Comparison of ENCODE assay signal across 16 cellular contexts in genomic region chr15:59366368-59367021, GRCh38. TPM values are rescaled to one million over a fixed set of nuclear protein-coding genes. Genes with fewer than 3 reads are reported as not detected.
A peak's percentile ranks its signal among the peaks of the same experiment; 100 is the strongest.
DNase-seq lines count a peak whose midpoint lies in the region; ATAC-seq and TF ChIP-seq lines count a peak whose summit lies in the region.
"Had no signal": no experiment of that assay in that cellular context is flagged by ENCODE, and none has a peak within 500 bp of the region (broad histone marks: within the 10 kb centered on the region; RNA-seq: fewer than 3 reads in every experiment).

No MANE protein-coding gene starts in this region.

- H3K4me3 ChIP-seq in right atrium auricular region: no peak overlapping the region
- no peak overlapping the region for H3K4me3 ChIP-seq in gastroesophageal sphincter
- H3K4me3 ChIP-seq in aorta (ENCODE audit: low read length in 2 of 2): no peak overlapping the region

- no peak for ATAC-seq in left cardiac atrium
- ATAC-seq in gastroesophageal sphincter: peak; percentile 48
- ATAC-seq in HG03469 (IDR thresholded peaks at IDR 0.05; ENCODE audit: unreplicated experiment): no peak
- ATAC-seq in aorta (ENCODE audit: low FRiP score): no peak
- no peak for ATAC-seq in GM21528 (IDR thresholded peaks at IDR 0.05; ENCODE audit: low FRiP score, unreplicated experiment)
- ATAC-seq in HG03521 (IDR thresholded peaks at IDR 0.05; ENCODE audit: unreplicated experiment): no peak
- ATAC-seq: effector memory CD8-positive, alpha-beta T cell; Panc1 had no signal

- no peak for TF ChIP-seq POLR2A in gastroesophageal sphincter (IDR thresholded peaks at IDR 0.05)

- TF ChIP-seq EP300 in gastroesophageal sphincter (IDR thresholded peaks at IDR 0.05): no peak

- no peaks in the 10 kb centered on the region for H3K9me3 ChIP-seq in right atrium auricular region
- no peaks in the 10 kb centered on the region for H3K9me3 ChIP-seq in gastroesophageal sphincter
- no peaks in the 10 kb centered on the region for H3K9me3 ChIP-seq in aorta (ENCODE audit: control insufficient read depth, low read length)

- TF ChIP-seq CTCF in right atrium auricular region (IDR thresholded peaks at IDR 0.05): no peak
- no peak for TF ChIP-seq CTCF in gastroesophageal sphincter (IDR thresholded peaks at IDR 0.05)

- H3K36me3 ChIP-seq in right atrium auricular region (no peaks in the 10 kb centered on the region), gastroesophageal sphincter (no peaks in the 10 kb centered on the region), aorta (ENCODE audit: control insufficient read depth in 1 of 2, insufficient read depth in 2 of 2, low read length in 1 of 2) (no peaks in the 10 kb centered on the region)
- H3K36me3 ChIP-seq: brain microvascular endothelial cell had no signal

- intact Hi-C loops in left cardiac atrium (cut with DNase I) (loop anchor here in 1 of 2 donors (10.0 kb wide), 1 partner anchor 122 kb away; no protein-coding TSS in a partner anchor), aorta (cut with DNase I) (no loop called here)

- DNase-seq in right atrium auricular region (ENCODE audit: low spot score) (peak; percentile 50), left cardiac atrium (no peak), amniotic epithelial cell (ENCODE audit: low read depth) (peak; percentile 40), aorta (no peak)
- DNase-seq: activated naive CD4-positive, alpha-beta T cell; brain microvascular endothelial cell; effector memory CD8-positive, alpha-beta T cell; kidney; NCI-H187; NCI-H524; stimulated activated CD4-positive, alpha-beta T cell treated with anti-CD3 and anti-CD28 coated beads, Interleukin-2, amount 100 ng/mL, for 24 hours had no signal

- peaks cover 0 to 8% of the 10 kb centered on the region in 2 donors for H3K4me1 ChIP-seq in right atrium auricular region
- peaks cover 0 to 16% (median 5%) of the 10 kb centered on the region in 3 donors for H3K4me1 ChIP-seq in gastroesophageal sphincter
- peaks cover 0 to 11% of the 10 kb centered on the region in 2 donors for H3K4me1 ChIP-seq in aorta (ENCODE audit: control insufficient read depth in 1 of 2, insufficient read depth in 2 of 2, low read length in 2 of 2)

- H3K27ac ChIP-seq in right atrium auricular region (no peak overlapping the region), gastroesophageal sphincter (no peak overlapping the region), aorta (ENCODE audit: low read depth in 1 of 2, low read length in 2 of 2) (no peak overlapping the region)
- H3K27ac ChIP-seq: brain microvascular endothelial cell had no signal

- H3K27me3 ChIP-seq in right atrium auricular region (no peaks in the 10 kb centered on the region), gastroesophageal sphincter (no peaks in the 10 kb centered on the region), aorta (ENCODE audit: control insufficient read depth in 1 of 2, insufficient read depth in 2 of 2, low read length in 1 of 2) (no peaks in the 10 kb centered on the region)
- H3K27me3 ChIP-seq: brain microvascular endothelial cell had no signal

- WGBS in gastroesophageal sphincter (ENCODE audit: low coverage in 1 of 2), 2 donors: 61 to 67% methylated on average over 6 to 7 of the region's 7 CpGs
- WGBS in aorta, 2 donors: 58 to 76% methylated on average over 7 of the region's 7 CpGs

RNA-seq across cellular contexts. Expression of gene MYO1E, which starts 6.2 kb away (rescaled TPM):
- total RNA-seq in right atrium auricular region (10 to 100 TPM in 1 of 2 donors, 1 to 10 TPM in 1; 9.6 to 17.2 TPM), left cardiac atrium (10 to 100 TPM; 32.1 to 49.5 TPM), gastroesophageal sphincter (10 to 100 TPM; 49.7 to 76.1 (median 65.6) TPM), aorta (100 to 1,000 TPM; 163 to 225 TPM)
- 10 to 100 TPM; 44.6 to 47.3 TPM for polyA plus RNA-seq in aorta

Comparison
In these comparisons a context has a peak if more than half of its experiments do, and no peak if none do; other contexts are left out.
1. DNase-seq: peak in right atrium auricular region (single experiment) and amniotic epithelial cell (single experiment); none in left cardiac atrium (single experiment) and aorta (0 of 2).